ENCODE assay signal across 1 cellular context in genomic region chr1:229248821-229249817, GRCh38.
TF ChIP-seq lines count a peak whose summit lies in the region.

No MANE protein-coding gene starts in this region.

TF ChIP-seq in IMR-90, 13 proteins besides CTCF, POLR2A, EP300 and RAD21:
- TF ChIP-seq ELK1 (IDR thresholded peaks at IDR 0.05; ENCODE audit: borderline replicate concordance, low read depth, low read length) (no peak), MXI1 (IDR thresholded peaks at IDR 0.05; ENCODE audit: borderline replicate concordance, low read depth, low read length) (no peak), USF2 (IDR thresholded peaks at IDR 0.05; ENCODE audit: low read depth, low read length) (no peak), BHLHE40 (IDR thresholded peaks at IDR 0.05; ENCODE audit: low read depth, low read length) (no peak), RFX5 (IDR thresholded peaks at IDR 0.05; ENCODE audit: low read depth, low read length) (no peak), NFE2L2 (IDR thresholded peaks at IDR 0.05; ENCODE audit: low read depth, low read length) (no peak), SMC3 (IDR thresholded peaks at IDR 0.05; ENCODE audit: low read depth, low read length) (no peak), MAFK (IDR thresholded peaks at IDR 0.05; ENCODE audit: low read depth, low read length) (no peak), MAZ (IDR thresholded peaks at IDR 0.05; ENCODE audit: borderline replicate concordance, low read depth, low read length) (no peak), RCOR1 (IDR thresholded peaks at IDR 0.05; ENCODE audit: insufficient replicate concordance, low read length) (no peak), FOS (IDR thresholded peaks at IDR 0.05; ENCODE audit: low read depth, low read length) (no peak), CHD1 (IDR thresholded peaks at IDR 0.05; ENCODE audit: low read depth, low read length) (no peak), CEBPB (IDR thresholded peaks at IDR 0.05; ENCODE audit: low read depth, low read length) (no peak)
TF ChIP-seq in IMR-90: peak in this region for 0.
